Comparison of ENCODE assay signal across 1 cellular context in the genomic region with DNA sequence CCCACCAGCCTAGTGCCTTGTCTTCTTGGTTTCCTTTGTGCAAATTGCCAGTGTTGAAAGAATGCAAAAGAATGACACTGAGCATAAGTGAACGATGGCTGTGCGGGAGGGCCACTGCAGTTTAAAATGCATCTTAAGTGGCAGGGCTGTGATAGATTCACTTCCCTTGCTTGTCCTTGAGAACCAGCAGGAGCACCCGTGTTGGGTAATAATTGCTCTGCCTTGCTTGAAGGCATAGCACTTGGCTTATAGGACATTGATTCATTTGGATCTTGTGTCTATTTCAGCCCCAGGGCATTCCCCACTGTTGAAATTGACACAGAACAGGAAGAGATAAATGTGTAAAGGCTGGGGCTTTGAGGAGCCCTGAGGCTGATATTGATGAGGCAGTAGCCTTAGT.
TF ChIP-seq lines count a peak whose summit lies in the region.

No MANE protein-coding gene starts in this region.

TF ChIP-seq in WTC11, 78 proteins besides CTCF, POLR2A, EP300 and RAD21 (continued from another document):
- TF ChIP-seq RELA (CRISPR knock-in tag; IDR thresholded peaks at IDR 0.05; ENCODE audit: borderline replicate concordance) (no peak), SMAD4 (CRISPR knock-in tag; IDR thresholded peaks at IDR 0.05) (no peak), GTF2I (CRISPR knock-in tag; conservative IDR thresholded peaks at IDR 0.05) (no peak)
- TF ChIP-seq, protein P1, sequence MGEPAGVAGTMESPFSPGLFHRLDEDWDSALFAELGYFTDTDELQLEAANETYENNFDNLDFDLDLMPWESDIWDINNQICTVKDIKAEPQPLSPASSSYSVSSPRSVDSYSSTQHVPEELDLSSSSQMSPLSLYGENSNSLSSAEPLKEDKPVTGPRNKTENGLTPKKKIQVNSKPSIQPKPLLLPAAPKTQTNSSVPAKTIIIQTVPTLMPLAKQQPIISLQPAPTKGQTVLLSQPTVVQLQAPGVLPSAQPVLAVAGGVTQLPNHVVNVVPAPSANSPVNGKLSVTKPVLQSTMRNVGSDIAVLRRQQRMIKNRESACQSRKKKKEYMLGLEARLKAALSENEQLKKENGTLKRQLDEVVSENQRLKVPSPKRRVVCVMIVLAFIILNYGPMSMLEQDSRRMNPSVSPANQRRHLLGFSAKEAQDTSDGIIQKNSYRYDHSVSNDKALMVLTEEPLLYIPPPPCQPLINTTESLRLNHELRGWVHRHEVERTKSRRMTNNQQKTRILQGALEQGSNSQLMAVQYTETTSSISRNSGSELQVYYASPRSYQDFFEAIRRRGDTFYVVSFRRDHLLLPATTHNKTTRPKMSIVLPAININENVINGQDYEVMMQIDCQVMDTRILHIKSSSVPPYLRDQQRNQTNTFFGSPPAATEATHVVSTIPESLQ (CRISPR knock-in tag; IDR thresholded peaks at IDR 0.05): no peak
- TF ChIP-seq, protein P2, sequence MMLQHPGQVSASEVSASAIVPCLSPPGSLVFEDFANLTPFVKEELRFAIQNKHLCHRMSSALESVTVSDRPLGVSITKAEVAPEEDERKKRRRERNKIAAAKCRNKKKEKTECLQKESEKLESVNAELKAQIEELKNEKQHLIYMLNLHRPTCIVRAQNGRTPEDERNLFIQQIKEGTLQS (CRISPR knock-in tag; conservative IDR thresholded peaks at IDR 0.05): no peak
- TF ChIP-seq, protein P3, sequence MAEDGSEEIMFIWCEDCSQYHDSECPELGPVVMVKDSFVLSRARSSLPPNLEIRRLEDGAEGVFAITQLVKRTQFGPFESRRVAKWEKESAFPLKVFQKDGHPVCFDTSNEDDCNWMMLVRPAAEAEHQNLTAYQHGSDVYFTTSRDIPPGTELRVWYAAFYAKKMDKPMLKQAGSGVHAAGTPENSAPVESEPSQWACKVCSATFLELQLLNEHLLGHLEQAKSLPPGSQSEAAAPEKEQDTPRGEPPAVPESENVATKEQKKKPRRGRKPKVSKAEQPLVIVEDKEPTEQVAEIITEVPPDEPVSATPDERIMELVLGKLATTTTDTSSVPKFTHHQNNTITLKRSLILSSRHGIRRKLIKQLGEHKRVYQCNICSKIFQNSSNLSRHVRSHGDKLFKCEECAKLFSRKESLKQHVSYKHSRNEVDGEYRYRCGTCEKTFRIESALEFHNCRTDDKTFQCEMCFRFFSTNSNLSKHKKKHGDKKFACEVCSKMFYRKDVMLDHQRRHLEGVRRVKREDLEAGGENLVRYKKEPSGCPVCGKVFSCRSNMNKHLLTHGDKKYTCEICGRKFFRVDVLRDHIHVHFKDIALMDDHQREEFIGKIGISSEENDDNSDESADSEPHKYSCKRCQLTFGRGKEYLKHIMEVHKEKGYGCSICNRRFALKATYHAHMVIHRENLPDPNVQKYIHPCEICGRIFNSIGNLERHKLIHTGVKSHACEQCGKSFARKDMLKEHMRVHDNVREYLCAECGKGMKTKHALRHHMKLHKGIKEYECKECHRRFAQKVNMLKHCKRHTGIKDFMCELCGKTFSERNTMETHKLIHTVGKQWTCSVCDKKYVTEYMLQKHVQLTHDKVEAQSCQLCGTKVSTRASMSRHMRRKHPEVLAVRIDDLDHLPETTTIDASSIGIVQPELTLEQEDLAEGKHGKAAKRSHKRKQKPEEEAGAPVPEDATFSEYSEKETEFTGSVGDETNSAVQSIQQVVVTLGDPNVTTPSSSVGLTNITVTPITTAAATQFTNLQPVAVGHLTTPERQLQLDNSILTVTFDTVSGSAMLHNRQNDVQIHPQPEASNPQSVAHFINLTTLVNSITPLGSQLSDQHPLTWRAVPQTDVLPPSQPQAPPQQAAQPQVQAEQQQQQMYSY (CRISPR knock-in tag; IDR thresholded peaks at IDR 0.05): no peak
- TF ChIP-seq, protein P4, sequence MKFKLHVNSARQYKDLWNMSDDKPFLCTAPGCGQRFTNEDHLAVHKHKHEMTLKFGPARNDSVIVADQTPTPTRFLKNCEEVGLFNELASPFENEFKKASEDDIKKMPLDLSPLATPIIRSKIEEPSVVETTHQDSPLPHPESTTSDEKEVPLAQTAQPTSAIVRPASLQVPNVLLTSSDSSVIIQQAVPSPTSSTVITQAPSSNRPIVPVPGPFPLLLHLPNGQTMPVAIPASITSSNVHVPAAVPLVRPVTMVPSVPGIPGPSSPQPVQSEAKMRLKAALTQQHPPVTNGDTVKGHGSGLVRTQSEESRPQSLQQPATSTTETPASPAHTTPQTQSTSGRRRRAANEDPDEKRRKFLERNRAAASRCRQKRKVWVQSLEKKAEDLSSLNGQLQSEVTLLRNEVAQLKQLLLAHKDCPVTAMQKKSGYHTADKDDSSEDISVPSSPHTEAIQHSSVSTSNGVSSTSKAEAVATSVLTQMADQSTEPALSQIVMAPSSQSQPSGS (CRISPR knock-in tag; IDR thresholded peaks at IDR 0.05; ENCODE audit: borderline replicate concordance, low read depth): no peak
